Comparison of ENCODE assay signal across 21 cellular contexts in the genomic region with DNA sequence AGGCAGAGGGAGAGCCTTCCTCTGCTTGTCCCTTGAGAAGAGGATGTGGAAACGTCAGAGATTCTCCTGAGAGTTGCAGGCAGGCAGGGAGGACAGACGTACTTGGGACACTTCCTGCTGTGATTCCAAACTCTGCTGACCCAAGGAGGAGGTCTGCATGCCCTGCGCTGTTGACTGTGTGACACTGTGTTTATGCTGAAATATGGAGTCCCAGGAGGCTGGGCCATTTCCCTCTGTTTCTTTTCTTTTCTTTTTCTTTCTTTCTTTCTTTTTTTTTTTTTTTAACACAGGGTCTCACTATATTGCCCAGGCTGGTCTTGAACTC.
"Had no signal": no experiment of that assay in that cellular context is flagged by ENCODE, and none has a peak within 500 bp of the region (broad histone marks: within the 10 kb centered on the region; RNA-seq: fewer than 3 reads in every experiment).

No MANE protein-coding gene starts in this region.

- DNase-seq: activated CD4-positive, alpha-beta T cell treated with anti-CD3 and anti-CD28 coated beads for 4 hours; activated CD8-positive, alpha-beta memory T cell treated with anti-CD3 and anti-CD28 coated beads, Interleukin-2, amount 50 U/mL, for 4 hours; activated naive CD4-positive, alpha-beta T cell; activated T-cell treated with anti-CD3 and anti-CD28 coated beads, Interleukin-2, amount 50 U/mL, for 72 hours; Karpas-422; MM.1S; NCI-H1105 treated with DMSO at 0.1 percent for 48 hours; NCI-H1436 treated with DMSO at 0.1 percent for 48 hours; NCI-H187 treated with DMSO at 0.1 percent for 48 hours; NCI-H2081 treated with DMSO at 0.1 percent for 48 hours; NCI-H524 treated with DMSO at 0.1 percent for 48 hours; NCI-H748 treated with DMSO at 0.1 percent for 48 hours; SK-N-SH; T-helper 1 cell; WERI-Rb-1 had no signal

- H3K9ac ChIP-seq: SK-N-SH had no signal

- H3K27ac ChIP-seq: SJCRH30, WERI-Rb-1 had no signal

- H3K4me1 ChIP-seq: SJCRH30 had no signal

- ATAC-seq: activated CD4-positive, CD25-positive, alpha-beta regulatory T cell treated with anti-CD3 and anti-CD28 coated beads, Interleukin-2, amount 50 U/mL, for 24 hours; activated CD8-positive, alpha-beta T cell treated with anti-CD3 and anti-CD28 coated beads for 36 hours; activated T-cell treated with anti-CD3 and anti-CD28 coated beads, Interleukin-2, amount 50 U/mL, for 72 hours had no signal

- H3K9me3 ChIP-seq: SJCRH30, SK-N-SH had no signal

- H3K4me2 ChIP-seq: SK-N-SH had no signal

- H3K36me3 ChIP-seq: SJCRH30, WERI-Rb-1 had no signal

- FAIRE-seq: astrocyte, RCC 7860 had no signal

- H3K4me3 ChIP-seq: K562, SJCRH30 had no signal
